ENCODE assay signal across 2 cellular contexts in genomic region chr21:42518216-42518615, GRCh38.
TF ChIP-seq lines count a peak whose summit lies in the region.

No MANE protein-coding gene starts in this region.

TF ChIP-seq in HCT116, 20 proteins besides CTCF, POLR2A, EP300 and RAD21 (continued from another document):
- TF ChIP-seq ELF1 (IDR thresholded peaks at IDR 0.05; ENCODE audit: borderline replicate concordance, low read depth) = no peak

TF ChIP-seq in SK-N-SH treated with all-trans-retinoic acid at 6 μM for 48 hours, 23 proteins besides CTCF, POLR2A, EP300 and RAD21 (continued from another document):
- TF ChIP-seq CSRNP3 (CRISPR knock-in tag; IDR thresholded peaks at IDR 0.05) = no peak
- no peak for TF ChIP-seq TSHZ2 (CRISPR knock-in tag; IDR thresholded peaks at IDR 0.05)
- no peak for TF ChIP-seq TCF4 (CRISPR knock-in tag; IDR thresholded peaks at IDR 0.05; ENCODE audit: borderline replicate concordance)
- no peak for TF ChIP-seq ESRRG (CRISPR knock-in tag; IDR thresholded peaks at IDR 0.05)
- no peak for TF ChIP-seq RARB (CRISPR knock-in tag; IDR thresholded peaks at IDR 0.05)
- no peak for TF ChIP-seq ARNTL (CRISPR knock-in tag; IDR thresholded peaks at IDR 0.05; ENCODE audit: borderline replicate concordance, low read depth)
- TF ChIP-seq CREB5 (CRISPR knock-in tag; IDR thresholded peaks at IDR 0.05; ENCODE audit: low read depth) = no peak
- TF ChIP-seq SNAI2 (CRISPR knock-in tag; IDR thresholded peaks at IDR 0.05) = no peak
- TF ChIP-seq PATZ1 (CRISPR knock-in tag; IDR thresholded peaks at IDR 0.05; ENCODE audit: borderline replicate concordance) = no peak
- TF ChIP-seq ZFP3 (CRISPR knock-in tag; IDR thresholded peaks at IDR 0.05) = no peak
- TF ChIP-seq ZNF565 (CRISPR knock-in tag; conservative IDR thresholded peaks at IDR 0.05; ENCODE audit: low read depth) = no peak
- TF ChIP-seq PPARA (CRISPR knock-in tag; IDR thresholded peaks at IDR 0.05; ENCODE audit: borderline replicate concordance) = no peak
